ENCODE assay signal across 27 cellular contexts in the genomic region with DNA sequence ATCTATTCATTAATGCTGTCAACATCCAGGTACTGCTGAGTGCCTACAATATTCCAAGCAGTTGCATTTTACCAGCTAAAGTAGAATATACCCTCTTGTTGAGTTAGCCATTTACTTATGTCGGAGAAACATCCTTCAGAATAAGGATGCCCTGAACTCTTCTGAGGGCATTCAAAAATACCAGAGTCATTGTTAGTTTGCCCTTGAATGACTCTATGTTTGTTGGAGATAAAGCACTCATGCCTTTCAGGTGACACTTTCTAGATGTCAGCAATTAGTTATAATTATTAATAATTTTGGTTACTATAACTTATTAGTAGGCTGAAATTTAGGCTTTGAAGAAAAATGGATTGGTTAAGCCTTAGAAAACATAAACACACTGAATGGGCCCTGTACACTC.
"Had no signal": no experiment of that assay in that cellular context is flagged by ENCODE, and none has a peak within 500 bp of the region (broad histone marks: within the 10 kb centered on the region; RNA-seq: fewer than 3 reads in every experiment).

No MANE protein-coding gene starts in this region.

- H3K9me3 Mint-ChIP-seq: neural progenitor cell; stimulated activated effector memory CD8-positive, alpha-beta T cell treated with anti-CD3 and anti-CD28 coated beads, Interleukin-12 subunit alpha, Interleukin-12 subunit beta, amount 100 ng/mL, for 72 hours; stimulated activated naive B cell treated with anti-CD40 and anti-IgM and Interleukin-4, amounts not matched to agents 10 μg/mL and 1 μg/mL and 100 μg/mL, for 72 hours had no signal

- H3K36me3 Mint-ChIP-seq: natural killer cell; neural progenitor cell; stimulated activated effector memory CD8-positive, alpha-beta T cell treated with anti-CD3 and anti-CD28 coated beads, Interleukin-12 subunit alpha, Interleukin-12 subunit beta, amount 100 ng/mL, for 72 hours; stimulated activated naive B cell treated with anti-CD40 and anti-IgM and Interleukin-4, amounts not matched to agents 10 μg/mL and 1 μg/mL and 100 μg/mL, for 72 hours had no signal

- DNase-seq: naive thymus-derived CD4-positive, alpha-beta T cell; natural killer cell; occipital lobe; pancreas; posterior cingulate gyrus; psoas muscle; right cardiac atrium; right lobe of liver; sigmoid colon; small intestine; stimulated activated CD4-positive, alpha-beta T cell treated with anti-CD3 and anti-CD28 coated beads, Interleukin-15, amount 100 ng/mL, for 24 hours; stimulated activated CD4-positive, alpha-beta T cell treated with anti-CD3 and anti-CD28 coated beads, Interleukin-2, amount 100 ng/mL, for 24 hours; stimulated activated CD4-positive, alpha-beta T cell treated with anti-CD3 and anti-CD28 coated beads, Interleukin-4, amount 100 ng/mL, for 1 hour; stimulated activated naive B cell treated with anti-CD40 and anti-IgM and Interleukin-4, amounts not matched to agents 10 μg/mL and 1 μg/mL and 100 μg/mL, for 72 hours; stimulated activated naive CD4-positive, alpha-beta T cell treated with Interleukin-2 at 50 U/mL for 16 hours; stomach; thyroid gland; trophoblast cell; upper lobe of left lung had no signal

- ATAC-seq: naive thymus-derived CD4-positive, alpha-beta T cell; natural killer cell; pancreas; psoas muscle; right cardiac atrium; right lobe of liver; stimulated activated effector memory CD8-positive, alpha-beta T cell treated with anti-CD3 and anti-CD28 coated beads, Interleukin-12 subunit alpha, Interleukin-12 subunit beta, amount 100 ng/mL, for 72 hours; stimulated activated naive B cell treated with anti-CD40 and anti-IgM and Interleukin-4, amounts not matched to agents 10 μg/mL and 1 μg/mL and 100 μg/mL, for 72 hours had no signal

- H3K27me3 ChIP-seq: neural progenitor cell, pancreas, right lobe of liver, sigmoid colon, stomach, thyroid gland, tibial nerve, upper lobe of left lung, vagina had no signal

- H3K4me2 ChIP-seq: neural progenitor cell had no signal

- H3K4me3 Mint-ChIP-seq: naive thymus-derived CD4-positive, alpha-beta T cell; natural killer cell; nephron; neural progenitor cell; stimulated activated effector memory CD8-positive, alpha-beta T cell treated with anti-CD3 and anti-CD28 coated beads, Interleukin-12 subunit alpha, Interleukin-12 subunit beta, amount 100 ng/mL, for 72 hours; stimulated activated naive B cell treated with anti-CD40 and anti-IgM and Interleukin-4, amounts not matched to agents 10 μg/mL and 1 μg/mL and 100 μg/mL, for 72 hours; stimulated activated naive CD8-positive, alpha-beta T cell treated with anti-CD3 and anti-CD28 coated beads, Interleukin-15, Interleukin-2, amounts not matched to agents 100 ng/mL and 50 ng/mL, for 24 hours had no signal

- H3K4me1 ChIP-seq: neural progenitor cell, right lobe of liver had no signal

- H3K27ac ChIP-seq: neural progenitor cell, pancreas, psoas muscle, right lobe of liver, sigmoid colon, stomach, thoracic aorta, thyroid gland, tibial nerve, upper lobe of left lung, vagina had no signal

- H3K9me3 ChIP-seq: pancreas, psoas muscle, right lobe of liver, sigmoid colon, stomach, thoracic aorta, thyroid gland, tibial nerve, upper lobe of left lung, vagina had no signal

- H2AFZ ChIP-seq: neural progenitor cell had no signal

- H3K36me3 ChIP-seq: neural progenitor cell, pancreas, right lobe of liver, sigmoid colon, stomach, thoracic aorta, thyroid gland, tibial nerve, upper lobe of left lung, vagina had no signal

- H3K4me3 ChIP-seq: neural progenitor cell, pancreas, psoas muscle, right lobe of liver, sigmoid colon, stomach, thoracic aorta, thyroid gland, tibial nerve, upper lobe of left lung, vagina had no signal

- H3K27me3 Mint-ChIP-seq: progenitor cell of endocrine pancreas had no signal

- H3K27ac Mint-ChIP-seq: naive thymus-derived CD4-positive, alpha-beta T cell; natural killer cell; neural progenitor cell; progenitor cell of endocrine pancreas; stimulated activated effector memory CD8-positive, alpha-beta T cell treated with anti-CD3 and anti-CD28 coated beads, Interleukin-12 subunit alpha, Interleukin-12 subunit beta, amount 100 ng/mL, for 72 hours; stimulated activated naive B cell treated with anti-CD40 and anti-IgM and Interleukin-4, amounts not matched to agents 10 μg/mL and 1 μg/mL and 100 μg/mL, for 72 hours; stimulated activated naive CD8-positive, alpha-beta T cell treated with anti-CD3 and anti-CD28 coated beads, Interleukin-15, Interleukin-2, amounts not matched to agents 100 ng/mL and 50 ng/mL, for 24 hours had no signal

- H3K9ac ChIP-seq: neural progenitor cell had no signal
